24 cellular contexts compared by ENCODE assay signal in the genomic region with DNA sequence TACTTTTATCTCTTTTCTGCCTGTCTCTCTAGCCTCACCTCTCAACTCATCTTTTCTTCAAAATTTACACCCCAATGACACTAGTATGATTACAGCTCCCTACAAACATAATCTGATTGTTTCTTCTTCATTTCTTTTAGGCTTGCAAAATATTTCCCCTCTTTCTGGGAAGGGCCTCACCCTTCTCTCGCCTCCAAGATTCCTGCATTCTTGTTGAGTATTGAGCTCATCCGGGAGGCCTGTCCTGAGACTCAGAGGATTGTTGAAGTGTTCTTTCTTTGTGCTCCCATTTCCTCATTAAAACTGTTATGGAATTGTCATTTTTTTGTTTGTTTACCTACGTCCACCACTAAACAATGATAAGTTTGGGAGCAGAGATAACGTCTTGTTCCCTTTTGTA.
"Had no signal": no experiment of that assay in that cellular context is flagged by ENCODE, and none has a peak within 500 bp of the region (broad histone marks: within the 10 kb centered on the region; RNA-seq: fewer than 3 reads in every experiment).

No MANE protein-coding gene starts in this region.

- H3K27ac Mint-ChIP-seq: activated B cell treated with CpG ODN at 0.5 μM for 24 hours; activated CD4-positive, alpha-beta memory T cell treated with anti-CD3 and anti-CD28 coated beads for 36 hours; activated CD4-positive, alpha-beta T cell treated with anti-CD3 and anti-CD28 coated beads, Interleukin-2, amount 10 ng/mL, durations not matched to agents 7 days and 5 days; activated naive CD4-positive, alpha-beta T cell treated with anti-CD3 and anti-CD28 coated beads for 36 hours; activated naive CD8-positive, alpha-beta T cell treated with anti-CD3 and anti-CD28 coated beads for 36 hours; activated T-helper 17 cell treated with anti-CD3 and anti-CD28 coated beads, Interleukin-2, amount 50 U/mL, for 72 hours; T-helper 17 cell had no signal

- ATAC-seq: activated T-helper 17 cell treated with anti-CD3 and anti-CD28 coated beads, Interleukin-2, amount 50 U/mL, for 72 hours; T-helper 17 cell had no signal

- DNase-seq: activated B cell treated with CpG ODN at 0.5 μM for 24 hours; activated CD4-positive, alpha-beta memory T cell treated with anti-CD3 and anti-CD28 coated beads for 36 hours; activated CD4-positive, alpha-beta T cell treated with anti-CD3 and anti-CD28 coated beads for 1 hour; activated CD4-positive, alpha-beta T cell treated with anti-CD3 and anti-CD28 coated beads, Interleukin-2, amount 10 ng/mL, durations not matched to agents 7 days and 5 days; activated CD8-positive, alpha-beta memory T cell treated with anti-CD3 and anti-CD28 coated beads for 24 hours; activated gamma-delta T cell; activated naive CD4-positive, alpha-beta T cell treated with anti-CD3 and anti-CD28 coated beads for 36 hours; activated naive CD8-positive, alpha-beta T cell treated with anti-CD3 and anti-CD28 coated beads for 36 hours; activated T-cell treated with anti-CD3 and anti-CD28 coated beads, Interleukin-2, amount 50 U/mL, for 48 hours; brain microvascular endothelial cell; Kasumi-1; KBM-7; NCI-H1105 treated with DMSO at 0.1 percent for 48 hours; NCI-H146; NCI-H1930; NCI-H2171 treated with DMSO at 0.1 percent for 48 hours; NCI-H226; NCI-H510A; PC-9; SIG-M5; T-helper 17 cell; T-helper 9 cell had no signal

- H3K27me3 ChIP-seq: brain microvascular endothelial cell, cardiac muscle cell had no signal

- H3K4me1 Mint-ChIP-seq: activated B cell treated with CpG ODN at 0.5 μM for 24 hours; activated CD4-positive, alpha-beta T cell treated with anti-CD3 and anti-CD28 coated beads, Interleukin-2, amount 10 ng/mL, durations not matched to agents 7 days and 5 days; activated naive CD8-positive, alpha-beta T cell treated with anti-CD3 and anti-CD28 coated beads for 36 hours; activated T-helper 17 cell treated with anti-CD3 and anti-CD28 coated beads, Interleukin-2, amount 50 U/mL, for 72 hours; T-helper 17 cell had no signal

- H3K36me3 ChIP-seq: brain microvascular endothelial cell, cardiac muscle cell had no signal

- H3K4me3 Mint-ChIP-seq: activated B cell treated with CpG ODN at 0.5 μM for 24 hours; activated CD4-positive, alpha-beta memory T cell treated with anti-CD3 and anti-CD28 coated beads for 36 hours; activated CD4-positive, alpha-beta T cell treated with anti-CD3 and anti-CD28 coated beads, Interleukin-2, amount 10 ng/mL, durations not matched to agents 7 days and 5 days; activated naive CD4-positive, alpha-beta T cell treated with anti-CD3 and anti-CD28 coated beads for 36 hours; activated naive CD8-positive, alpha-beta T cell treated with anti-CD3 and anti-CD28 coated beads for 36 hours; activated T-helper 17 cell treated with anti-CD3 and anti-CD28 coated beads, Interleukin-2, amount 50 U/mL, for 72 hours; T-helper 17 cell had no signal

- H3K4me2 ChIP-seq: PC-9 had no signal

- H3K27ac ChIP-seq: brain microvascular endothelial cell, cardiac muscle cell, PC-9 had no signal

- H2AFZ ChIP-seq: PC-9 had no signal

- H3K36me3 Mint-ChIP-seq: activated CD4-positive, alpha-beta memory T cell treated with anti-CD3 and anti-CD28 coated beads for 36 hours; activated naive CD8-positive, alpha-beta T cell treated with anti-CD3 and anti-CD28 coated beads for 36 hours had no signal

- H3K4me3 ChIP-seq: cardiac muscle cell, PC-9 had no signal

- H3K9me3 Mint-ChIP-seq: activated CD4-positive, alpha-beta memory T cell treated with anti-CD3 and anti-CD28 coated beads for 36 hours; activated CD4-positive, alpha-beta T cell treated with anti-CD3 and anti-CD28 coated beads, Interleukin-2, amount 10 ng/mL, durations not matched to agents 7 days and 5 days; activated naive CD4-positive, alpha-beta T cell treated with anti-CD3 and anti-CD28 coated beads for 36 hours; activated naive CD8-positive, alpha-beta T cell treated with anti-CD3 and anti-CD28 coated beads for 36 hours; activated T-helper 17 cell treated with anti-CD3 and anti-CD28 coated beads, Interleukin-2, amount 50 U/mL, for 72 hours had no signal

- H3K27me3 Mint-ChIP-seq: activated B cell treated with CpG ODN at 0.5 μM for 24 hours; activated CD4-positive, alpha-beta T cell treated with anti-CD3 and anti-CD28 coated beads, Interleukin-2, amount 10 ng/mL, durations not matched to agents 7 days and 5 days had no signal
